In genomic region chr17:51487947-51488346, GRCh38 we compare ENCODE assay signal across 10 cellular contexts.
DNase-seq lines count a peak whose midpoint lies in the region; ATAC-seq and TF ChIP-seq lines count a peak whose summit lies in the region.
"Had no signal": no experiment of that assay in that cellular context is flagged by ENCODE, and none has a peak within 500 bp of the region (broad histone marks: within the 10 kb centered on the region; RNA-seq: fewer than 3 reads in every experiment).

No MANE protein-coding gene starts in this region.

- H3K27me3 ChIP-seq in IMR-90 (ENCODE audit: control insufficient read depth, insufficient read depth, low read length) (no peaks in the 10 kb centered on the region), Peyer's patch (no peaks in the 10 kb centered on the region)

- no peaks in the 10 kb centered on the region for H4K20me1 ChIP-seq in IMR-90 (ENCODE audit: insufficient read depth, low read length)

- no peak overlapping the region for H4K91ac ChIP-seq in IMR-90 (ENCODE audit: insufficient read depth, low read depth, low read length)

- BruUV-seq in IMR-90 (replicated peaks; lab: Mats Ljungman, UMichigan): no TSS peak

- peak; percentile 4 for DNase-seq in Caki2 (ENCODE audit: low read depth)
- no peak for DNase-seq in IMR-90
- DNase-seq in activated CD4-positive, alpha-beta memory T cell treated with anti-CD3 and anti-CD28 coated beads for 36 hours: peak; percentile 45
- DNase-seq in left kidney (ENCODE audit: low read depth, low spot score): peak; percentile 59
- no peak for DNase-seq in Peyer's patch

- H2BK5ac ChIP-seq in IMR-90 (ENCODE audit: low read depth, low read length, poor library complexity, severe bottlenecking): no peak overlapping the region

- dilution Hi-C loops in IMR-90 (cut with HindIII; ENCODE audit: low sequenced_read_pairs, unreplicated experiment): no loop called here

- no peak overlapping the region for H4K8ac ChIP-seq in IMR-90 (ENCODE audit: low read depth in 2 of 2, low read length in 2 of 2)

- H3K56ac ChIP-seq in IMR-90 (ENCODE audit: extremely low read depth, insufficient read depth, low read length): no peak overlapping the region

- no peak overlapping the region for H3K4ac ChIP-seq in IMR-90 (ENCODE audit: low read depth, low read length)

- H4K5ac ChIP-seq in IMR-90 (ENCODE audit: low read depth, low read length): no peak overlapping the region

- H2BK20ac ChIP-seq in IMR-90 (ENCODE audit: low read depth, low read length): no peak overlapping the region

- H3K27ac ChIP-seq in IMR-90 (ENCODE audit: insufficient read depth, low read length): no peak overlapping the region
- H3K27ac ChIP-seq in Peyer's patch: no peak overlapping the region

- no peak overlapping the region for H3K14ac ChIP-seq in IMR-90 (replicated peaks; ENCODE audit: low read depth, low read length)

- CTCF ChIA-PET in IMR-90 (lab: Yijun Ruan, JAX): no interaction called here
- CTCF ChIA-PET in activated CD4-positive, alpha-beta memory T cell treated with anti-CD3 and anti-CD28 coated beads for 36 hours (lab: Charles Lee): interaction anchor here (1.1 to 1.3 kb wide), 3 partner anchors 15 to 26 kb away, joined by 3 to 4 read pairs (median 4); no protein-coding TSS in a partner anchor

- peaks cover 3% of the 10 kb centered on the region for H3K4me1 Mint-ChIP-seq in activated CD4-positive, alpha-beta memory T cell treated with anti-CD3 and anti-CD28 coated beads for 36 hours (ENCODE audit: low read depth)

- no peak overlapping the region for H2AK5ac ChIP-seq in IMR-90 (ENCODE audit: low read depth, low read length)

- POLR2A ChIA-PET in IMR-90 (lab: Charles Lee; ENCODE audit: unreplicated experiment): no interaction called here
- POLR2A ChIA-PET in activated CD4-positive, alpha-beta memory T cell treated with anti-CD3 and anti-CD28 coated beads for 36 hours (lab: Charles Lee): no interaction called here

- H3K4me3 ChIP-seq in IMR-90 (ENCODE audit: insufficient read depth, low read depth, low read length) (no peak overlapping the region), Peyer's patch (no peak overlapping the region)

- no peak overlapping the region for H2BK120ac ChIP-seq in IMR-90 (ENCODE audit: low read depth, low read length)

- ATAC-seq in IMR-90 (ENCODE audit: low read depth): no peak
- no peak for ATAC-seq in HG02610 (IDR thresholded peaks at IDR 0.05; ENCODE audit: unreplicated experiment)
- ATAC-seq in HG03469 (IDR thresholded peaks at IDR 0.05; ENCODE audit: unreplicated experiment): no peak
- ATAC-seq in GM21825 (IDR thresholded peaks at IDR 0.05; ENCODE audit: unreplicated experiment): no peak

- H2BK15ac ChIP-seq in IMR-90 (ENCODE audit: low read depth, low read length): no peak overlapping the region

- H2AFZ ChIP-seq in IMR-90 (replicated peaks; ENCODE audit: low read length, poor library complexity): peak overlapping the region; percentile 8

- no peak overlapping the region for H3K9ac ChIP-seq in IMR-90 (ENCODE audit: low read depth, low read length)

- TF ChIP-seq RAD21 in IMR-90 (IDR thresholded peaks at IDR 0.05; ENCODE audit: low read length): no peak

- no peak overlapping the region for H3K27ac Mint-ChIP-seq in activated CD4-positive, alpha-beta memory T cell treated with anti-CD3 and anti-CD28 coated beads for 36 hours
- H3K27ac Mint-ChIP-seq: dendritic cell treated with granulocyte-macrophage colony-stimulating factor and Interleukin-4, amounts not matched to agents 40 ng/mL and 50 ng/mL, for 4 days; stimulated activated naive CD8-positive, alpha-beta T cell treated with anti-CD3 and anti-CD28 coated beads, Interleukin-15, Interleukin-2, amounts not matched to agents 100 ng/mL and 50 ng/mL, for 24 hours had no signal

- in situ Hi-C loops in Caki2 (cut with HindIII; ENCODE audit: low pct_unique_long_range_greater_than_20kb, low sequenced_read_pairs): no loop called here
- in situ Hi-C loops in IMR-90 (cut with MboI; ENCODE audit: low sequenced_read_pairs): no loop called here

- 14% methylated on average over 6 of the region's 14 CpGs; no CpG with 5 or more reads in 1 of the 2 experiments for WGBS in IMR-90 (ENCODE audit: extremely low coverage in 2 of 2, insufficient read length in 1 of 2), 2 experiments

- no peak for TF ChIP-seq POLR2A in IMR-90 (IDR thresholded peaks at IDR 0.05; ENCODE audit: low read depth, low read length)
- TF ChIP-seq POLR2A in Peyer's patch (IDR thresholded peaks at IDR 0.05): no peak

- no peak overlapping the region for H2AK9ac ChIP-seq in IMR-90 (replicated peaks; ENCODE audit: low read depth, low read length, poor library complexity)

- H3K9me1 ChIP-seq in IMR-90 (ENCODE audit: insufficient read depth, low read length): no peaks in the 10 kb centered on the region

- H3K18ac ChIP-seq in IMR-90 (ENCODE audit: low read depth, low read length): no peak overlapping the region

- peaks cover 17% of the 10 kb centered on the region for H3K27me3 Mint-ChIP-seq in activated CD4-positive, alpha-beta memory T cell treated with anti-CD3 and anti-CD28 coated beads for 36 hours

- H3K4me3 Mint-ChIP-seq in activated CD4-positive, alpha-beta memory T cell treated with anti-CD3 and anti-CD28 coated beads for 36 hours: no peak overlapping the region
- H3K4me3 Mint-ChIP-seq: dendritic cell treated with granulocyte-macrophage colony-stimulating factor and Interleukin-4, amounts not matched to agents 40 ng/mL and 50 ng/mL, for 4 days; stimulated activated naive CD8-positive, alpha-beta T cell treated with anti-CD3 and anti-CD28 coated beads, Interleukin-15, Interleukin-2, amounts not matched to agents 100 ng/mL and 50 ng/mL, for 24 hours had no signal

- no peak overlapping the region for H3K23ac ChIP-seq in IMR-90 (ENCODE audit: low read depth, low read length)

- H3K9me3 Mint-ChIP-seq in activated CD4-positive, alpha-beta memory T cell treated with anti-CD3 and anti-CD28 coated beads for 36 hours: no peaks in the 10 kb centered on the region
- H3K9me3 Mint-ChIP-seq: dendritic cell treated with granulocyte-macrophage colony-stimulating factor and Interleukin-4, amounts not matched to agents 40 ng/mL and 50 ng/mL, for 4 days; stimulated activated naive CD8-positive, alpha-beta T cell treated with anti-CD3 and anti-CD28 coated beads, Interleukin-15, Interleukin-2, amounts not matched to agents 100 ng/mL and 50 ng/mL, for 24 hours had no signal

- H3K4me1 ChIP-seq in IMR-90 (ENCODE audit: control insufficient read depth, insufficient read depth, low read length) (no peaks in the 10 kb centered on the region), Peyer's patch (no peaks in the 10 kb centered on the region)

- no peak for TF ChIP-seq CTCF in IMR-90 (conservative IDR thresholded peaks at IDR 0.05; ENCODE audit: low read depth, low read length)
- no peak for TF ChIP-seq CTCF in Peyer's patch (IDR thresholded peaks at IDR 0.05)

- no peaks in the 10 kb centered on the region for H3K36me3 ChIP-seq in IMR-90 (ENCODE audit: control insufficient read depth, insufficient read depth, low read length)
- no peaks in the 10 kb centered on the region for H3K36me3 ChIP-seq in Peyer's patch

- H3K4me2 ChIP-seq in IMR-90 (ENCODE audit: low read depth, low read length): no peak overlapping the region

- intact Hi-C loops in IMR-90 (cut with micrococcal nuclease): no loop called here
- intact Hi-C loops in activated CD4-positive, alpha-beta memory T cell treated with anti-CD3 and anti-CD28 coated beads for 36 hours (cut with micrococcal nuclease): no loop called here

- no peaks in the 10 kb centered on the region for H3K36me3 Mint-ChIP-seq in activated CD4-positive, alpha-beta memory T cell treated with anti-CD3 and anti-CD28 coated beads for 36 hours

- no peaks in the 10 kb centered on the region for H3K79me1 ChIP-seq in IMR-90 (ENCODE audit: low read depth in 1 of 2, low read length in 2 of 2)

- H3K9me3 ChIP-seq in IMR-90 (ENCODE audit: control insufficient read depth, insufficient read depth, low read length) (peaks cover 3% of the 10 kb centered on the region; the same call in 1 of the 2 replicates), Peyer's patch (no peaks in the 10 kb centered on the region)

TF ChIP-seq in IMR-90, 13 proteins besides CTCF, POLR2A, EP300 and RAD21:
- TF ChIP-seq MXI1 (IDR thresholded peaks at IDR 0.05; ENCODE audit: borderline replicate concordance, low read depth, low read length): no peak
- TF ChIP-seq CHD1 (IDR thresholded peaks at IDR 0.05; ENCODE audit: low read depth, low read length): no peak
- TF ChIP-seq RCOR1 (IDR thresholded peaks at IDR 0.05; ENCODE audit: insufficient replicate concordance, low read length): no peak
- no peak for TF ChIP-seq RFX5 (IDR thresholded peaks at IDR 0.05; ENCODE audit: low read depth, low read length)
- no peak for TF ChIP-seq BHLHE40 (IDR thresholded peaks at IDR 0.05; ENCODE audit: low read depth, low read length)
- no peak for TF ChIP-seq FOS (IDR thresholded peaks at IDR 0.05; ENCODE audit: low read depth, low read length)
- no peak for TF ChIP-seq CEBPB (IDR thresholded peaks at IDR 0.05; ENCODE audit: low read depth, low read length)
- no peak for TF ChIP-seq SMC3 (IDR thresholded peaks at IDR 0.05; ENCODE audit: low read depth, low read length)
- TF ChIP-seq ELK1 (IDR thresholded peaks at IDR 0.05; ENCODE audit: borderline replicate concordance, low read depth, low read length): no peak
- no peak for TF ChIP-seq MAFK (IDR thresholded peaks at IDR 0.05; ENCODE audit: low read depth, low read length)

Comparison
In these comparisons a context has a peak if more than half of its experiments do, and no peak if none do; other contexts are left out.
1. DNase-seq: peak in Caki2 (single experiment), activated CD4-positive, alpha-beta memory T cell treated with anti-CD3 and anti-CD28 coated beads for 36 hours (single experiment) and left kidney (single experiment); none in IMR-90 (single experiment) and Peyer's patch (0 of 3).